Comparison of ENCODE assay signal across 8 cellular contexts in genomic region chr3:182683335-182684257, GRCh38.
DNase-seq lines count a peak whose midpoint lies in the region; ATAC-seq and TF ChIP-seq lines count a peak whose summit lies in the region.

No MANE protein-coding gene starts in this region.

- H3K4me1 ChIP-seq in IMR-90 (ENCODE audit: control insufficient read depth, insufficient read depth, low read length), result no peaks in the 10 kb centered on the region
- peaks cover 13% of the 10 kb centered on the region; the same call in 1 of the 2 replicates for H3K4me1 ChIP-seq in PC-3 (ENCODE audit: insufficient read depth, low read length)
- H3K4me1 ChIP-seq in thoracic aorta (ENCODE audit: control insufficient read depth in 1 of 2, low read depth in 2 of 2), result peaks cover 0 to 9% of the 10 kb centered on the region in 2 donors

- no peak overlapping the region for H2AK5ac ChIP-seq in IMR-90 (ENCODE audit: low read depth, low read length)

- H3K4me2 ChIP-seq in IMR-90 (ENCODE audit: low read depth, low read length), result no peak overlapping the region
- peak overlapping the region; percentile 95 for H3K4me2 ChIP-seq in PC-3 (ENCODE audit: low read length)

- TF ChIP-seq POLR2A in IMR-90 (IDR thresholded peaks at IDR 0.05; ENCODE audit: low read depth, low read length), result 0 out of 2 replicates have a peak, but pooled peaks have one; percentile 34

- CTCF ChIA-PET in IMR-90 (lab: Yijun Ruan, JAX) (interaction anchor here (0.6 to 2.2 kb wide), 8 partner anchors 8 to 1870 kb away, joined by 3 to 16 read pairs (median 3); no protein-coding TSS in a partner anchor), PC-3 (lab: Charles Lee) (interaction anchor here (0.6 kb wide), 1 partner anchor 57 kb away, joined by 3 read pairs; no protein-coding TSS in a partner anchor)

- H3K9me2 ChIP-seq in PC-3 (replicated peaks; ENCODE audit: low read length), result no peaks in the 10 kb centered on the region

- H3K9me3 Mint-ChIP-seq in activated T-helper 1 cell treated with anti-CD3 and anti-CD28 coated beads, Interleukin-12 subunit alpha, Interleukin-12 subunit beta, Interleukin-2, Interleukin-4 antibody, amounts not matched to agents 30 ng/mL and 10 ng/mL and 1 ng/mL, durations not matched to agents 14 hours and 24 hours and 36 hours, result no peaks in the 10 kb centered on the region
- H3K9me3 Mint-ChIP-seq in neural crest cell, result no peaks in the 10 kb centered on the region

- H4K5ac ChIP-seq in IMR-90 (ENCODE audit: low read depth, low read length), result no peak overlapping the region

- no peaks in the 10 kb centered on the region for H3K79me1 ChIP-seq in IMR-90 (ENCODE audit: low read depth in 1 of 2, low read length in 2 of 2)

- H3K23ac ChIP-seq in IMR-90 (ENCODE audit: low read depth, low read length), result no peak overlapping the region

- H3K9ac ChIP-seq in IMR-90 (ENCODE audit: low read depth, low read length) (no peak overlapping the region), PC-3 (ENCODE audit: low read length) (no peak overlapping the region)

- H3K27ac ChIP-seq in IMR-90 (ENCODE audit: insufficient read depth, low read length) (no peak overlapping the region), PC-3 (ENCODE audit: low read length) (no peak overlapping the region), thoracic aorta (no peak overlapping the region)

- no peak overlapping the region for H2BK5ac ChIP-seq in IMR-90 (ENCODE audit: low read depth, low read length, poor library complexity, severe bottlenecking)

- H2BK20ac ChIP-seq in IMR-90 (ENCODE audit: low read depth, low read length), result no peak overlapping the region

- in situ Hi-C loops in IMR-90 (cut with MboI; ENCODE audit: low sequenced_read_pairs), result loop anchor here (10.0 kb wide), 1 partner anchor 1469 kb away; no protein-coding TSS in a partner anchor

- dilution Hi-C loops in IMR-90 (cut with HindIII; ENCODE audit: low sequenced_read_pairs, unreplicated experiment), result no loop called here

- no peak overlapping the region for H2BK120ac ChIP-seq in IMR-90 (ENCODE audit: low read depth, low read length)

- H3K27me3 ChIP-seq in IMR-90 (ENCODE audit: control insufficient read depth, insufficient read depth, low read length) (peaks cover 4% of the 10 kb centered on the region), PC-3 (ENCODE audit: low read length) (peaks cover 36% of the 10 kb centered on the region), thoracic aorta (replicated peaks; ENCODE audit: insufficient read depth) (no peaks in the 10 kb centered on the region)

- ATAC-seq in GM21528 (IDR thresholded peaks at IDR 0.05; ENCODE audit: low FRiP score, unreplicated experiment) (peak; percentile 65), IMR-90 (ENCODE audit: low read depth) (peak; percentile 95), PC-3 (peak; percentile 82), thoracic aorta (ENCODE audit: insufficient number of reproducible peaks, low FRiP score, low read depth) (peak; percentile 80)

- peaks cover 11% of the 10 kb centered on the region for H3K4me1 Mint-ChIP-seq in activated T-helper 1 cell treated with anti-CD3 and anti-CD28 coated beads, Interleukin-12 subunit alpha, Interleukin-12 subunit beta, Interleukin-2, Interleukin-4 antibody, amounts not matched to agents 30 ng/mL and 10 ng/mL and 1 ng/mL, durations not matched to agents 14 hours and 24 hours and 36 hours (ENCODE audit: low read depth)
- H3K4me1 Mint-ChIP-seq in neural crest cell, result peaks cover 9% of the 10 kb centered on the region

- H3K56ac ChIP-seq in IMR-90 (ENCODE audit: extremely low read depth, insufficient read depth, low read length), result no peak overlapping the region

- no peaks in the 10 kb centered on the region for H3K36me3 Mint-ChIP-seq in activated T-helper 1 cell treated with anti-CD3 and anti-CD28 coated beads, Interleukin-12 subunit alpha, Interleukin-12 subunit beta, Interleukin-2, Interleukin-4 antibody, amounts not matched to agents 30 ng/mL and 10 ng/mL and 1 ng/mL, durations not matched to agents 14 hours and 24 hours and 36 hours (ENCODE audit: low read depth)
- H3K36me3 Mint-ChIP-seq in neural crest cell (ENCODE audit: low read depth), result no peaks in the 10 kb centered on the region

- intact Hi-C loops in IMR-90 (cut with micrococcal nuclease) (loop anchor here (1.0 to 10.0 kb wide), 5 partner anchors 974 to 1991 kb away; partner anchors contain the start of gene DNAJC19), PC-3 (cut with micrococcal nuclease) (loop anchor here (1.0 to 10.0 kb wide), 10 partner anchors 57 to 1879 kb away; no protein-coding TSS in a partner anchor)
- intact Hi-C loops in activated T-helper 1 cell treated with anti-CD3 and anti-CD28 coated beads, Interleukin-12 subunit alpha, Interleukin-12 subunit beta, Interleukin-2, Interleukin-4 antibody, amounts not matched to agents 30 ng/mL and 10 ng/mL and 1 ng/mL, durations not matched to agents 14 hours and 24 hours and 36 hours (cut with micrococcal nuclease), result loop anchor here (1.0 to 5.0 kb wide), 7 partner anchors 191 to 1581 kb away; no protein-coding TSS in a partner anchor

- POLR2A ChIA-PET in IMR-90 (lab: Charles Lee; ENCODE audit: unreplicated experiment), result no interaction called here
- POLR2A ChIA-PET in PC-3 (lab: Charles Lee; ENCODE audit: unreplicated experiment), result no interaction called here

- no peak overlapping the region for H3K14ac ChIP-seq in IMR-90 (replicated peaks; ENCODE audit: low read depth, low read length)

- H4K8ac ChIP-seq in IMR-90 (ENCODE audit: low read depth in 2 of 2, low read length in 2 of 2), result no peak overlapping the region

- H4K91ac ChIP-seq in IMR-90 (ENCODE audit: insufficient read depth, low read depth, low read length), result no peak overlapping the region

- H3K27me3 Mint-ChIP-seq in activated T-helper 1 cell treated with anti-CD3 and anti-CD28 coated beads, Interleukin-12 subunit alpha, Interleukin-12 subunit beta, Interleukin-2, Interleukin-4 antibody, amounts not matched to agents 30 ng/mL and 10 ng/mL and 1 ng/mL, durations not matched to agents 14 hours and 24 hours and 36 hours (ENCODE audit: insufficient read depth), result peaks cover 42% of the 10 kb centered on the region
- peaks cover 4% of the 10 kb centered on the region for H3K27me3 Mint-ChIP-seq in neural crest cell (ENCODE audit: low read depth)

- H3K4ac ChIP-seq in IMR-90 (ENCODE audit: low read depth, low read length), result no peak overlapping the region

- no peaks in the 10 kb centered on the region for H3K79me2 ChIP-seq in PC-3 (ENCODE audit: low read length)

- H2AK9ac ChIP-seq in IMR-90 (replicated peaks; ENCODE audit: low read depth, low read length, poor library complexity), result no peak overlapping the region

- no CpG with 5 or more reads among the region's 8 CpGs for WGBS in IMR-90 (ENCODE audit: extremely low coverage in 2 of 2, insufficient read length in 1 of 2), 2 experiments

- H3K18ac ChIP-seq in IMR-90 (ENCODE audit: low read depth, low read length), result no peak overlapping the region

- H3K4me3 ChIP-seq in IMR-90 (ENCODE audit: insufficient read depth, low read depth, low read length), result no peak overlapping the region
- H3K4me3 ChIP-seq in PC-3 (ENCODE audit: low read length), result peak overlapping the region; percentile 80
- H3K4me3 ChIP-seq in thoracic aorta, result peak overlapping the region; percentile 71

- H2BK15ac ChIP-seq in IMR-90 (ENCODE audit: low read depth, low read length), result no peak overlapping the region

- H3K9me1 ChIP-seq in IMR-90 (ENCODE audit: insufficient read depth, low read length), result no peaks in the 10 kb centered on the region

- H4K20me1 ChIP-seq in IMR-90 (ENCODE audit: insufficient read depth, low read length) (no peaks in the 10 kb centered on the region), PC-3 (ENCODE audit: low read length) (no peaks in the 10 kb centered on the region)

- H3F3A ChIP-seq in PC-3 (ENCODE audit: low read length, unreplicated experiment), result no peaks in the 10 kb centered on the region

- H3K27ac Mint-ChIP-seq in activated T-helper 1 cell treated with anti-CD3 and anti-CD28 coated beads, Interleukin-12 subunit alpha, Interleukin-12 subunit beta, Interleukin-2, Interleukin-4 antibody, amounts not matched to agents 30 ng/mL and 10 ng/mL and 1 ng/mL, durations not matched to agents 14 hours and 24 hours and 36 hours, result no peak overlapping the region
- no peak overlapping the region for H3K27ac Mint-ChIP-seq in neural crest cell (ENCODE audit: unreplicated experiment)

- BruUV-seq in IMR-90 (replicated peaks; lab: Mats Ljungman, UMichigan), result no TSS peak
- no TSS peak for BruUV-seq in PC-3 (replicated peaks; lab: Mats Ljungman, UMichigan)

- no peak overlapping the region for H2AFZ ChIP-seq in IMR-90 (replicated peaks; ENCODE audit: low read length, poor library complexity)
- H2AFZ ChIP-seq in PC-3 (ENCODE audit: low read length), result peak overlapping the region; percentile 94

- TF ChIP-seq CTCF in IMR-90 (conservative IDR thresholded peaks at IDR 0.05; ENCODE audit: low read depth, low read length) (peak; percentile 95), PC-3 (conservative IDR thresholded peaks at IDR 0.05; ENCODE audit: low read depth, low read length) (peak; percentile 97), neural crest cell (conservative IDR thresholded peaks at IDR 0.05) (peak; percentile 96), thoracic aorta (IDR thresholded peaks at IDR 0.05) (peak; percentile 77)

- TF ChIP-seq RAD21 in IMR-90 (IDR thresholded peaks at IDR 0.05; ENCODE audit: low read length), result peak; percentile 96

- no peaks in the 10 kb centered on the region for H3K36me3 ChIP-seq in IMR-90 (ENCODE audit: control insufficient read depth, insufficient read depth, low read length)
- no peaks in the 10 kb centered on the region for H3K36me3 ChIP-seq in PC-3 (ENCODE audit: low read depth, low read length)
- H3K36me3 ChIP-seq in thoracic aorta, result no peaks in the 10 kb centered on the region

- peak overlapping the region; percentile 71 for H3K4me3 Mint-ChIP-seq in activated T-helper 1 cell treated with anti-CD3 and anti-CD28 coated beads, Interleukin-12 subunit alpha, Interleukin-12 subunit beta, Interleukin-2, Interleukin-4 antibody, amounts not matched to agents 30 ng/mL and 10 ng/mL and 1 ng/mL, durations not matched to agents 14 hours and 24 hours and 36 hours
- peak overlapping the region; percentile 76 for H3K4me3 Mint-ChIP-seq in neural crest cell

- H3K9me3 ChIP-seq in IMR-90 (ENCODE audit: control insufficient read depth, insufficient read depth, low read length), result no peaks in the 10 kb centered on the region
- H3K9me3 ChIP-seq in PC-3 (ENCODE audit: low read length), result no peaks in the 10 kb centered on the region
- no peaks in the 10 kb centered on the region for H3K9me3 ChIP-seq in thoracic aorta

- DNase-seq in DMS79 (lab: John Stamatoyannopoulos, UW), result peak; percentile 66
- DNase-seq in IMR-90, result peak; percentile 68
- DNase-seq in PC-3, result peak; percentile 93
- peak; percentile 38 for DNase-seq in activated T-helper 1 cell treated with anti-CD3 and anti-CD28 coated beads, Interleukin-12 subunit alpha, Interleukin-12 subunit beta, Interleukin-2, Interleukin-4 antibody, amounts not matched to agents 30 ng/mL and 10 ng/mL and 1 ng/mL, durations not matched to agents 14 hours and 24 hours and 36 hours (ENCODE audit: low spot score)
- DNase-seq in fibroblast of the conjunctiva (ENCODE audit: low read depth), result peak; percentile 49
- peak; percentile 71 for DNase-seq in neural crest cell (ENCODE audit: low read depth, low spot score)
- no peak for DNase-seq in thoracic aorta (ENCODE audit: low spot score)
